Comparison of ENCODE assay signal across 12 cellular contexts in the genomic region with DNA sequence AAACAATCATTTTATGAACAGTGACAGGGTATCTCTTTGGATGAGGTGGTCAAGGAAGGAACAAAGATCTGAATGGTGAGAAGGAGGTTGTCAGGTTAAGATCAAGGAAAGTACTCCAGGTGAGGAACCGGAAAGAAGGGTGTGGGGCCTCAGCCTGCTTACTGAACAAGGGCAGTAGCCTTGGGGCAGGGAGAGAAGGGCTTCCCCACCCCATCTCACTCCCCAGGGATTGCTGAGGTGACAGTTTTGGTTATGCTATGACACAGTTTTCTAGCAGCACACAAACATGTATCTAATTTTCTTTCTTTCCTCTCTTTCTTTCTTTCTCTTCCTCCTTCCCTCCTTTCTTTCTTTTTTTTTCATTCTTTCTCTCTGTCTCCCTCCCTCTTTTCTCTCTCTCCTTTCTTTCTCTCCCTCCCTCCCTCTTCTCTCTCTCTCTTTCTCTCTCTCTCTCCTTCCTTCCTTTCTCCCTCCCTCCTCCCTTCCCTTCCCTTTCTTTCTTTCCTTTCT. TPM values are rescaled to one million over a fixed set of nuclear protein-coding genes. Genes with fewer than 3 reads are reported as not detected.
DNase-seq lines count a peak whose midpoint lies in the region; ATAC-seq and TF ChIP-seq lines count a peak whose summit lies in the region.
"Had no signal": no experiment of that assay in that cellular context is flagged by ENCODE, and none has a peak within 500 bp of the region (broad histone marks: within the 10 kb centered on the region; RNA-seq: fewer than 3 reads in every experiment).

No MANE protein-coding gene starts in this region.

- intact Hi-C loops in esophagus squamous epithelium (cut with DNase I) = no loop called here
- intact Hi-C loops in heart left ventricle (cut with DNase I) = no loop called here

- H3K9me3 ChIP-seq in esophagus squamous epithelium (no peaks in the 10 kb centered on the region), heart left ventricle (no peaks in the 10 kb centered on the region)
- H3K9me3 ChIP-seq: testis had no signal

- peak; percentile 34 for DNase-seq in GM12864 (ENCODE audit: low read depth)
- DNase-seq in GM20000 (ENCODE audit: low spot score) = peak; percentile 72
- DNase-seq in esophagus squamous epithelium (lab: John Stamatoyannopoulos, UW) = no peak
- no peak for DNase-seq in activated gamma-delta T cell treated with Interleukin-2 at 50 U/mL for 16 hours
- no peak for DNase-seq in heart left ventricle
- DNase-seq in NCI-H1092 (lab: John Stamatoyannopoulos, UW) = no peak
- DNase-seq: EL, testis had no signal

- no peak for TF ChIP-seq CTCF in GM12864 (IDR thresholded peaks at IDR 0.05; ENCODE audit: low read depth, low read length, missing control alignments)
- TF ChIP-seq CTCF in GM20000 (IDR thresholded peaks at IDR 0.05; ENCODE audit: extremely low read depth, missing control alignments) = no peak
- no peak for TF ChIP-seq CTCF in esophagus squamous epithelium (IDR thresholded peaks at IDR 0.05)
- no peak for TF ChIP-seq CTCF in heart left ventricle (IDR thresholded peaks at IDR 0.05)

- WGBS in esophagus squamous epithelium, 2 donors = 10 to 23% methylated on average over 1 of the region's 1 CpG
- 50 to 71% (median 66%) methylated on average over 1 of the region's 1 CpG for WGBS in heart left ventricle, 4 donors

- H3K36me3 ChIP-seq in esophagus squamous epithelium (peaks cover 0 to 2% (median 0%) of the 10 kb centered on the region in 3 donors), heart left ventricle (peaks cover 0 to 3% (median 0%) of the 10 kb centered on the region in 9 donors)

- H3K27me3 ChIP-seq in esophagus squamous epithelium (no peaks in the 10 kb centered on the region), heart left ventricle (no peaks in the 10 kb centered on the region)
- H3K27me3 ChIP-seq: testis had no signal

- peak; percentile 68 for ATAC-seq in HG03460 (IDR thresholded peaks at IDR 0.05; ENCODE audit: unreplicated experiment)
- ATAC-seq in heart left ventricle = no peak
- ATAC-seq in HG03280 (IDR thresholded peaks at IDR 0.05; ENCODE audit: unreplicated experiment) = no peak

- H3K4me3 ChIP-seq in GM12864 (ENCODE audit: low read depth, low read length) = no peak overlapping the region
- no peak overlapping the region for H3K4me3 ChIP-seq in esophagus squamous epithelium
- no peak overlapping the region for H3K4me3 ChIP-seq in heart left ventricle
- H3K4me3 ChIP-seq: testis had no signal

- H3K4me1 ChIP-seq in esophagus squamous epithelium (peaks cover 10 to 62% (median 14%) of the 10 kb centered on the region in 3 donors), heart left ventricle (peaks cover 0 to 9% (median under 1%) of the 10 kb centered on the region in 12 donors)

- TF ChIP-seq POLR2A in esophagus squamous epithelium (IDR thresholded peaks at IDR 0.05) = no peak
- no peak for TF ChIP-seq POLR2A in heart left ventricle (IDR thresholded peaks at IDR 0.05)

- peak overlapping the region; percentile 76 to 89 (median 87) for H3K27ac ChIP-seq in esophagus squamous epithelium
- H3K27ac ChIP-seq in heart left ventricle = no peak overlapping the region
- H3K27ac ChIP-seq: HL-60, testis had no signal

RNA-seq across cellular contexts. Expression of a gene that starts 4.1 kb away (rescaled TPM):
- total RNA-seq in esophagus squamous epithelium (10 to 100 TPM; 35.9 to 84.2 (median 46.4) TPM), heart left ventricle (10 to 100 TPM; 11.7 to 53.8 (median 19.4) TPM)
- polyA plus RNA-seq in heart left ventricle = 10 to 100 TPM; 16.2 to 49.0 TPM

RNA-seq across cellular contexts. Expression of a gene that starts 20.2 kb away (rescaled TPM):
- total RNA-seq in esophagus squamous epithelium (10 to 100 TPM; 19.1 to 52.0 (median 33.5) TPM), heart left ventricle (100 to 1,000 TPM in 2 of 9 donors, 10 to 100 TPM in 7; 39.8 to 153 (median 91.8) TPM)
- 10 to 100 TPM; 51.1 to 74.3 TPM for polyA plus RNA-seq in heart left ventricle

RNA-seq across cellular contexts. Expression of a gene that starts 29.6 kb away (rescaled TPM):
- total RNA-seq in esophagus squamous epithelium = 10 to 100 TPM; 16.6 to 61.4 (median 51.9) TPM
- 10 to 100 TPM; 18.7 to 31.2 (median 24.3) TPM for total RNA-seq in heart left ventricle
- polyA plus RNA-seq in heart left ventricle = 10 to 100 TPM; 14.9 to 72.4 TPM

RNA-seq across cellular contexts. Expression of a gene that starts 29.6 kb away (rescaled TPM):
- total RNA-seq in esophagus squamous epithelium (under 1 TPM; 0.32 to 0.79 (median 0.38) TPM), heart left ventricle (under 1 TPM in 4 of 9 donors, not detected in 5; 0.14 to 0.93 (median 0.49) TPM)
- polyA plus RNA-seq in heart left ventricle = under 1 TPM; 0.15 to 0.27 TPM

RNA-seq across cellular contexts. Expression of a gene that starts 31.6 kb away (rescaled TPM):
- total RNA-seq in esophagus squamous epithelium (10 to 100 TPM; 18.1 to 50.1 (median 37.6) TPM), heart left ventricle (1 to 10 TPM in 7 of 9 donors, under 1 TPM in 1, not detected in 1; 0.39 to 7.6 (median 1.7) TPM)
- 1 to 10 TPM in 1 of 2 donors, under 1 TPM in 1; 0.80 to 3.8 TPM for polyA plus RNA-seq in heart left ventricle
- total RNA-seq: dermis microvascular lymphatic vessel endothelial cell had no signal

Comparison
In these comparisons a context has a peak if more than half of its experiments do, and no peak if none do; other contexts are left out.
1. DNase-seq: peak in GM12864 (single experiment) and GM20000 (single experiment); none in esophagus squamous epithelium (single experiment), activated gamma-delta T cell treated with Interleukin-2 at 50 U/mL for 16 hours (single experiment), heart left ventricle (0 of 5) and NCI-H1092 (single experiment).
2. H3K27ac ChIP-seq: peak in esophagus squamous epithelium (4 of 4); none in heart left ventricle (0 of 12).